Comparison of ENCODE assay signal across 8 cellular contexts in genomic region chr3:52231502-52232278, GRCh38. TPM values are rescaled to one million over a fixed set of nuclear protein-coding genes. Genes with fewer than 3 reads are reported as not detected.
A peak's percentile ranks its signal among the peaks of the same experiment; 100 is the strongest.
DNase-seq lines count a peak whose midpoint lies in the region; ATAC-seq, FAIRE-seq and TF ChIP-seq lines count a peak whose summit lies in the region.

No MANE protein-coding gene starts in this region.

- H3K27ac Mint-ChIP-seq in endothelial cell (ENCODE audit: unreplicated experiment) (no peak overlapping the region), neural crest cell (ENCODE audit: unreplicated experiment) (no peak overlapping the region)

- H3K4me3 ChIP-seq in stomach = no peak overlapping the region

- WGBS in stomach, 5 donors = 64 to 72% (median 66%) methylated on average over 22 to 34 of the region's 34 CpGs

- H3K36me3 Mint-ChIP-seq in endothelial cell (ENCODE audit: low read depth, unreplicated experiment) (peaks cover 11% of the 10 kb centered on the region), neural crest cell (ENCODE audit: low read depth) (no peaks in the 10 kb centered on the region)

- FAIRE-seq in GM19239 (lab: Jason Lieb, UNC) = peak; percentile 58

- H3K27ac ChIP-seq in stomach = no peak overlapping the region

- TF ChIP-seq CTCF in endothelial cell (IDR thresholded peaks at IDR 0.05; ENCODE audit: unreplicated experiment) (peak; percentile 78), neural crest cell (conservative IDR thresholded peaks at IDR 0.05) (peak; percentile 84), stomach (IDR thresholded peaks at IDR 0.05) (peak in 5 of 7 experiments; percentile 82 to 95 (median 92))

- no peaks in the 10 kb centered on the region for H3K9me3 Mint-ChIP-seq in endothelial cell (ENCODE audit: unreplicated experiment)
- no peaks in the 10 kb centered on the region for H3K9me3 Mint-ChIP-seq in neural crest cell

- intact Hi-C loops in stomach (cut with DNase I; ENCODE audit: low total_unique reads) = no loop called here

- H3K27me3 Mint-ChIP-seq in endothelial cell (ENCODE audit: unreplicated experiment) (peaks cover 8% of the 10 kb centered on the region), neural crest cell (ENCODE audit: low read depth) (no peaks in the 10 kb centered on the region)

- in situ Hi-C loops in ACHN (cut with HindIII; ENCODE audit: low pct_ligation_motif_present, low pct_unique_long_range_greater_than_20kb, low sequenced_read_pairs) = no loop called here

- no peaks in the 10 kb centered on the region for H3K27me3 ChIP-seq in stomach

- TF ChIP-seq EP300 in stomach (IDR thresholded peaks at IDR 0.05) = no peak

- peak; percentile 57 for DNase-seq in ACHN
- DNase-seq in GM19239 (ENCODE audit: insufficient read length, low spot score) = peak; percentile 76
- peak; percentile 9 for DNase-seq in NCI-H748 treated with DMSO at 0.1 percent for 48 hours (lab: John Stamatoyannopoulos, UW)
- peak; percentile 68 to 77 for DNase-seq in activated CD8-positive, alpha-beta memory T cell treated with anti-CD3 and anti-CD28 coated beads for 4 hours (ENCODE audit: low read depth in 2 of 2)
- peak; percentile 86 for DNase-seq in endothelial cell (ENCODE audit: low spot score)
- peak; percentile 69 for DNase-seq in neural crest cell (ENCODE audit: low read depth, low spot score)
- DNase-seq in stomach = peak; percentile 85

- ATAC-seq in GM21447 (IDR thresholded peaks at IDR 0.05; ENCODE audit: unreplicated experiment) = no peak

- H3K9me3 ChIP-seq in stomach = no peaks in the 10 kb centered on the region

- no peak for TF ChIP-seq POLR2A in stomach (IDR thresholded peaks at IDR 0.05)

- no peak overlapping the region for H3K4me3 Mint-ChIP-seq in endothelial cell (ENCODE audit: unreplicated experiment)
- no peak overlapping the region for H3K4me3 Mint-ChIP-seq in neural crest cell

- peaks cover 3% of the 10 kb centered on the region for H3K4me1 Mint-ChIP-seq in endothelial cell (ENCODE audit: unreplicated experiment)
- H3K4me1 Mint-ChIP-seq in neural crest cell = no peaks in the 10 kb centered on the region

- peaks cover 7 to 43% (median 35%) of the 10 kb centered on the region in 4 donors for H3K4me1 ChIP-seq in stomach

- peaks cover 50 to 80% (median 78%) of the 10 kb centered on the region in 4 donors for H3K36me3 ChIP-seq in stomach

RNA-seq across cellular contexts. Expression of gene TLR9, which starts 6.2 kb away (rescaled TPM):
- total RNA-seq in endothelial cell (ENCODE audit: unreplicated experiment) (not detected), neural crest cell (0.16 TPM in 1 of 2 replicates, not detected in the other), stomach (not detected)
- polyA plus RNA-seq in stomach = under 1 TPM in 1 of 3 donors, not detected in 2; 0.18 TPM

RNA-seq across cellular contexts. Expression of gene TWF2, which starts 7.3 kb away (rescaled TPM):
- total RNA-seq in endothelial cell (ENCODE audit: unreplicated experiment) (85.3 TPM), neural crest cell (30.7 and 31.7 TPM in 2 replicates), stomach (100 to 1,000 TPM in 1 of 5 donors, 10 to 100 TPM in 4; 18.7 to 237 (median 39.1) TPM)
- polyA plus RNA-seq in stomach = 10 to 100 TPM; 37.5 to 58.7 (median 40.8) TPM

RNA-seq across cellular contexts. Expression of gene PPM1M, which starts 13.9 kb away (rescaled TPM):
- 15.0 TPM for total RNA-seq in endothelial cell (ENCODE audit: unreplicated experiment)
- total RNA-seq in neural crest cell = 4.3 and 4.4 TPM in 2 replicates
- 10 to 100 TPM in 3 of 5 donors, 1 to 10 TPM in 2; 7.9 to 44.9 (median 11.0) TPM for total RNA-seq in stomach
- polyA plus RNA-seq in stomach = 10 to 100 TPM; 16.4 to 25.7 (median 19.8) TPM

RNA-seq across cellular contexts. Expression of gene ALAS1, which starts 33.7 kb away (rescaled TPM):
- 59.1 TPM for total RNA-seq in endothelial cell (ENCODE audit: unreplicated experiment)
- 47.8 and 53.0 TPM in 2 replicates for total RNA-seq in neural crest cell
- 10 to 100 TPM; 19.6 to 75.3 (median 33.4) TPM for total RNA-seq in stomach
- 10 to 100 TPM; 35.6 to 59.1 (median 42.7) TPM for polyA plus RNA-seq in stomach

RNA-seq across cellular contexts. Expression of gene WDR82, which starts 46.8 kb away (rescaled TPM):
- total RNA-seq in endothelial cell (ENCODE audit: unreplicated experiment) = 72.3 TPM
- total RNA-seq in neural crest cell = 114 and 119 TPM in 2 replicates
- total RNA-seq in stomach = 10 to 100 TPM in 4 of 5 donors, 1 to 10 TPM in 1; 8.2 to 64.8 (median 30.4) TPM
- polyA plus RNA-seq in stomach = 10 to 100 TPM; 20.6 to 28.7 (median 28.0) TPM

Comparison
In these comparisons a context has a peak if more than half of its experiments do, and no peak if none do; other contexts are left out.
1. DNase-seq: peak in every context shown above with its lines; median percentile 86 in endothelial cell; 85 in stomach; 76 in GM19239; 72 in activated CD8-positive, alpha-beta memory T cell treated with anti-CD3 and anti-CD28 coated beads for 4 hours; 69 in neural crest cell; 57 in ACHN; 9 in NCI-H748 treated with DMSO at 0.1 percent for 48 hours.